Comparison of ENCODE assay signal across 30 cellular contexts in the genomic region with DNA sequence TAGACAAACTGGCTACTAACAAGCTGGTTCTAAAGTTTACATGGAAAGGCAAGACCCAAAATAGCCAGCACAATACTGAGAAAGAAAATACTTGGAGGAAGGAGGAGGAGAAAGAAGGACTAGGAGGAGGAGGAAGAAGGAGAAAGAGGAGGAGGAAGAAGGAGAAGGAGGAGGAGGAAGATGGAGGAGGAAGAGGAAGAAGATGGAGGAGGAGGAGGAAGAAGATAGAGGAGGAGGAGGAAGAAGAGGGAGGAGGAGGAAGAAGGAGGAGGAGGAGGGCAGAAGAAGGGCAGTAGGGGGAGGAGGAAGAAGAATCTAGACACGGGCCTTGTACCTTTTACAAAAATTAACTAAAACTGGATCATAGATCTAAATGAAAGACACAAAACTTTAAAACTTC.
"Had no signal": no experiment of that assay in that cellular context is flagged by ENCODE, and none has a peak within 500 bp of the region (broad histone marks: within the 10 kb centered on the region; RNA-seq: fewer than 3 reads in every experiment).

No MANE protein-coding gene starts in this region.

- H3K9me3 ChIP-seq: adrenal gland, ascending aorta, body of pancreas, breast epithelium had no signal

- H3K27me3 ChIP-seq: adrenal gland, ascending aorta, body of pancreas, brain microvascular endothelial cell, breast epithelium, cardiac muscle cell had no signal

- H3K36me3 ChIP-seq: adrenal gland, ascending aorta, brain microvascular endothelial cell, breast epithelium, cardiac muscle cell had no signal

- H3K27ac ChIP-seq: adrenal gland, ascending aorta, body of pancreas, brain microvascular endothelial cell, breast epithelium, cardiac muscle cell had no signal

- H3K4me3 ChIP-seq: adrenal gland, ascending aorta, body of pancreas, breast epithelium, cardiac muscle cell had no signal

- DNase-seq: activated effector memory CD4-positive, alpha-beta T cell treated with anti-CD3 and anti-CD28 coated beads, Interleukin-2, amount 50 U/mL, for 16 hours; activated effector memory CD4-positive, alpha-beta T cell treated with Interleukin-2 at 50 U/mL for 16 hours; activated gamma-delta T cell; activated gamma-delta T cell treated with Interleukin-2 at 50 U/mL for 16 hours; activated naive CD4-positive, alpha-beta T cell; activated naive CD4-positive, alpha-beta T cell treated with anti-CD3 and anti-CD28 coated beads for 36 hours; activated naive CD4-positive, alpha-beta T cell treated with anti-CD3 and anti-CD28 coated beads, Interleukin-2, amount 10 ng/mL, durations not matched to agents 7 days and 5 days; activated naive CD4-positive, alpha-beta T cell treated with anti-CD3 and anti-CD28 coated beads, Interleukin-2, amount 50 U/mL, for 16 hours; activated naive CD4-positive, alpha-beta T cell treated with Interleukin-2 at 50 U/mL for 16 hours; activated naive CD8-positive, alpha-beta T cell treated with anti-CD3 and anti-CD28 coated beads for 36 hours; activated naive CD8-positive, alpha-beta T cell treated with anti-CD3 and anti-CD28 coated beads, Interleukin-2, amount 10 ng/mL, durations not matched to agents 7 days and 5 days; activated naive CD8-positive, alpha-beta T cell treated with anti-CD3 and anti-CD28 coated beads, Interleukin-2, amount 50 U/mL, for 24 hours; activated T-cell treated with anti-CD3 and anti-CD28 coated beads, Interleukin-2, amount 50 U/mL, for 1 hour; activated T-cell treated with anti-CD3 and anti-CD28 coated beads, Interleukin-2, amount 50 U/mL, for 24 hours; activated T-cell treated with anti-CD3 and anti-CD28 coated beads, Interleukin-2, amount 50 U/mL, for 4 hours; activated T-cell treated with anti-CD3 and anti-CD28 coated beads, Interleukin-2, amount 50 U/mL, for 48 hours; activated T-cell treated with anti-CD3 and anti-CD28 coated beads, Interleukin-2, amount 50 U/mL, for 72 hours; adrenal gland; amniotic stem cell; amygdala; anterior cingulate cortex; aorta; body of pancreas; brain microvascular endothelial cell; caudate nucleus; central memory CD4-positive, alpha-beta T cell; cerebellar nuclear complex had no signal

- H3K4me1 ChIP-seq: adrenal gland, ascending aorta, body of pancreas, breast epithelium had no signal
